ENCODE assay signal across 17 cellular contexts in the genomic region with DNA sequence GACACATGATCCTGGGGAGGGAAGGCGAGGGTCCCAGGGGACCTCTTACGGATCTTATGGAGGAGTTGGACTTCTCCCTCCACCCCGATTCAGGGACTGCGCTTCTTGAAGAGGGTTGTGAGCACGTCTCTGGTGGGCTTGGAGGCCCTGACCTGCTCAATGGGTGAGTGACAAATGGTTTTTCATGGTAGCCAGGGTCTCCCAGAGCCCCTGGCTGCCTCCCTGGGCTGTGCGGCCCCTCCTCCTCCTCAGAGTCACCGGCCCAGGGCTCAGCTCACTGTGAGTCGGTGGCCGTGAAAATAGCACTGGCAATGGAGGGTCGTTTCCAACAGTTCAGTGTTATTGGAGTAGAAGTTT. TPM values are rescaled to one million over a fixed set of nuclear protein-coding genes. Genes with fewer than 3 reads are reported as not detected.
A peak's percentile ranks its signal among the peaks of the same experiment; 100 is the strongest.
DNase-seq lines count a peak whose midpoint lies in the region; ATAC-seq, FAIRE-seq and TF ChIP-seq lines count a peak whose summit lies in the region.
"Had no signal": no experiment of that assay in that cellular context is flagged by ENCODE, and none has a peak within 500 bp of the region (broad histone marks: within the 10 kb centered on the region; RNA-seq: fewer than 3 reads in every experiment).

No MANE protein-coding gene starts in this region.

- SMC1A ChIA-PET in GM12878 (lab: Charles Lee; ENCODE audit: uncharacterized antibody, unreplicated experiment), result interaction anchor here (1.0 to 1.1 kb wide), 2 partner anchors 8 to 11 kb away, joined by 5 to 6 read pairs; no protein-coding TSS in a partner anchor

- in situ Hi-C loops in GM12878 (cut with MboI), result no loop called here

- no peak overlapping the region for H3K23ac ChIP-seq in trophoblast cell (ENCODE audit: low read length)

- RAD21 ChIA-PET in GM12878 (lab: Charles Lee; ENCODE audit: unreplicated experiment), result interaction anchor here (1.0 to 2.1 kb wide), 4 partner anchors 8 to 29 kb away, joined by 3 to 9 read pairs (median 5); no protein-coding TSS in a partner anchor

- CTCF ChIA-PET in GM12878 (lab: Yijun Ruan, JAX), result interaction anchor here (1.7 to 2.6 kb wide), 2 partner anchors 11 to 23 kb away, joined by 4 to 8 read pairs; no protein-coding TSS in a partner anchor

- BruUV-seq in GM12878 (replicated peaks; lab: Mats Ljungman, UMichigan), result no TSS peak

- WGBS in GM12878 (ENCODE audit: insufficient coverage, insufficient replicate concordance, low lambda C conversion rate, missing lambda C conversion rate), result 52% methylated on average over 10 of the region's 10 CpGs
- whole genome bisulfite sequencing in trophoblast cell (ENCODE audit: extremely low coverage, insufficient coverage, insufficient read length), result no CpG with 5 or more reads among the region's 10 CpGs
- WGBS in aorta, 2 donors, result 50 to 51% methylated on average over 10 of the region's 10 CpGs

- H3K79me2 ChIP-seq in GM12878 (ENCODE audit: control insufficient read depth, insufficient read depth, low read length), result no peaks in the 10 kb centered on the region; the same call in 1 of the 2 replicates
- H3K79me2 ChIP-seq in trophoblast cell (ENCODE audit: control insufficient read depth, insufficient read depth, low read length, poor library complexity), result peaks cover 2% of the 10 kb centered on the region

- no peak overlapping the region for H4K8ac ChIP-seq in trophoblast cell (ENCODE audit: low read depth, low read length)

- DNase-seq in GM12878 (ENCODE audit: low read depth, low spot score) (no peak), trophoblast cell (no peak), aorta (no peak), NCI-H128 (lab: John Stamatoyannopoulos, UW; ENCODE audit: unreplicated experiment) (no peak), NCI-H748 treated with DMSO at 0.1 percent for 48 hours (lab: John Stamatoyannopoulos, UW) (no peak)
- DNase-seq: Caco-2; KBM-7; NCI-H1048; NCI-H1694 treated with DMSO at 0.1 percent for 48 hours; NK-92 treated with Interleukin-12 subunit alpha and Interleukin-12 subunit beta, amount 100 ng/mL, for 24 hours; SHP77 treated with DMSO at 0.1 percent for 48 hours had no signal

- no peak overlapping the region for H2AFZ ChIP-seq in GM12878 (ENCODE audit: control insufficient read depth, low read depth, low read length)
- H2AFZ ChIP-seq in trophoblast cell (ENCODE audit: insufficient read depth, low read length, poor library complexity), result no peak overlapping the region

- H3K9me3 ChIP-seq in BLaER1, result no peaks in the 10 kb centered on the region
- no peaks in the 10 kb centered on the region; the same call in 2 of the 3 replicates for H3K9me3 ChIP-seq in GM12878 (replicated peaks; ENCODE audit: control insufficient read depth, insufficient read depth, low read length)
- H3K9me3 ChIP-seq in trophoblast cell (ENCODE audit: insufficient read depth, low read depth, low read length), result peaks cover 6% of the 10 kb centered on the region
- H3K9me3 ChIP-seq in aorta (ENCODE audit: control insufficient read depth, low read length), result no peaks in the 10 kb centered on the region
- H3K9me3 ChIP-seq: A549, Caco-2, HAP-1 had no signal

- H3K14ac ChIP-seq in trophoblast cell (ENCODE audit: low read length), result no peak overlapping the region

- H4K12ac ChIP-seq in trophoblast cell (ENCODE audit: low read depth, low read length), result no peak overlapping the region

- H3K4me2 ChIP-seq in BLaER1, result peak overlapping the region; percentile 97
- H3K4me2 ChIP-seq in GM12878 (ENCODE audit: control insufficient read depth, insufficient read depth), result peak overlapping the region; percentile 71
- no peak overlapping the region for H3K4me2 ChIP-seq in trophoblast cell (ENCODE audit: low read length)
- H3K4me2 ChIP-seq: A549 had no signal

- intact Hi-C loops in GM12878 (cut with micrococcal nuclease; ENCODE audit: unreplicated experiment), result loop anchor here (1.0 to 2.0 kb wide), 2 partner anchors 8 to 27 kb away; a partner anchor contains a TSS
- intact Hi-C loops in aorta (cut with DNase I), result no loop called here

- H4K91ac ChIP-seq in trophoblast cell (ENCODE audit: low read depth, low read length), result no peak overlapping the region

- H3K36me3 ChIP-seq in BLaER1 (no peaks in the 10 kb centered on the region), GM12878 (ENCODE audit: control insufficient read depth in 2 of 2, insufficient read depth in 2 of 2, low read length in 1 of 2) (no peaks in the 10 kb centered on the region; a peak in 1 of 4 replicates), trophoblast cell (ENCODE audit: control insufficient read depth in 1 of 2, insufficient read depth in 2 of 2, low read length in 2 of 2) (no peaks in the 10 kb centered on the region), aorta (ENCODE audit: control insufficient read depth in 1 of 2, insufficient read depth in 2 of 2, low read length in 1 of 2) (no peaks in the 10 kb centered on the region)
- H3K36me3 ChIP-seq: HAP-1 had no signal

- H3K27me3 ChIP-seq in BLaER1, result 0 out of 2 replicates have a peak, but pooled peaks cover 4% of the 10 kb centered on the region
- no peaks in the 10 kb centered on the region for H3K27me3 ChIP-seq in GM12878 (replicated peaks in 1 of 2; ENCODE audit: control insufficient read depth in 2 of 2, insufficient read depth in 2 of 2, low read length in 1 of 2)
- H3K27me3 ChIP-seq in trophoblast cell (ENCODE audit: insufficient read depth, low read length), result no peaks in the 10 kb centered on the region
- H3K27me3 ChIP-seq in aorta (ENCODE audit: control insufficient read depth in 1 of 2, insufficient read depth in 2 of 2, low read length in 1 of 2), result no peaks in the 10 kb centered on the region

- no peak overlapping the region for H2BK12ac ChIP-seq in trophoblast cell (ENCODE audit: low read length)

- no peak for TF ChIP-seq POLR2A in GM12878 (IDR thresholded peaks at IDR 0.05; ENCODE audit: low read depth, low read length)

- POLR2A ChIA-PET in GM12878 (lab: Charles Lee), result interaction anchor here (0.8 to 1.9 kb wide), 2 partner anchors 23 kb away, joined by 4 to 5 read pairs; no protein-coding TSS in a partner anchor

- H3K79me1 ChIP-seq in trophoblast cell (ENCODE audit: low read length), result no peaks in the 10 kb centered on the region

- H4K20me1 ChIP-seq in BLaER1 (peaks cover 99% of the 10 kb centered on the region), GM12878 (ENCODE audit: control insufficient read depth, insufficient read depth) (peaks cover 3% of the 10 kb centered on the region; the same call in 1 of the 2 replicates)

- TF ChIP-seq RAD21 in GM12878 (IDR thresholded peaks at IDR 0.05; ENCODE audit: insufficient read depth, low read depth, low read length), result no peak

- H2BK120ac ChIP-seq in trophoblast cell (ENCODE audit: insufficient read depth, low read length, poor library complexity), result no peak overlapping the region

- no peak for FAIRE-seq in GM12878 (lab: Jason Lieb, UNC)
- FAIRE-seq: A549 had no signal

- no peak for TF ChIP-seq CTCF in GM12878 (IDR thresholded peaks at IDR 0.05 in 2 of 3, conservative IDR thresholded peaks at IDR 0.05 in 1 of 3; ENCODE audit: control insufficient read depth in 2 of 3, extremely low read depth in 1 of 3, insufficient read depth in 1 of 3, low read depth in 3 of 3, low read length in 3 of 3)

- peak overlapping the region; percentile 48; the same call in 1 of the 2 replicates for H3K4me3 ChIP-seq in BLaER1
- no peak overlapping the region for H3K4me3 ChIP-seq in GM12878
- H3K4me3 ChIP-seq in trophoblast cell (ENCODE audit: low read depth, low read length), result no peak overlapping the region
- H3K4me3 ChIP-seq in aorta (ENCODE audit: low read length in 2 of 2), result no peak overlapping the region
- H3K4me3 ChIP-seq: A549, HAP-1 had no signal

- ATAC-seq in HG03025 (IDR thresholded peaks at IDR 0.05; ENCODE audit: low FRiP score, unreplicated experiment) (peak; percentile 6), GM12878 (peak; percentile 23; the same call in 2 of the 3 replicates), GM18502 (IDR thresholded peaks at IDR 0.05; ENCODE audit: poor library complexity, unreplicated experiment) (no peak), aorta (ENCODE audit: low FRiP score) (no peak)
- ATAC-seq: A549, SK-N-SH treated with all-trans-retinoic acid at 6 μM for 48 hours had no signal

- H3K4me1 ChIP-seq in BLaER1 (peaks cover 77% of the 10 kb centered on the region), GM12878 (ENCODE audit: control insufficient read depth, insufficient read depth, low read length) (peaks cover 40% of the 10 kb centered on the region), trophoblast cell (ENCODE audit: control insufficient read depth in 1 of 2, insufficient read depth in 2 of 2, low read length in 2 of 2) (peaks cover 17 to 19% of the 10 kb centered on the region in 2 experiments), aorta (ENCODE audit: control insufficient read depth in 1 of 2, insufficient read depth in 2 of 2, low read length in 2 of 2) (no peaks in the 10 kb centered on the region)
- H3K4me1 ChIP-seq: A549, Caco-2, HAP-1 had no signal

- H3K27ac ChIP-seq in BLaER1 (peak overlapping the region; percentile 22; the same call in 1 of the 2 replicates), GM12878 (ENCODE audit: control insufficient read depth, insufficient read depth) (no peak overlapping the region), trophoblast cell (ENCODE audit: low read depth, low read length) (no peak overlapping the region), aorta (ENCODE audit: low read depth in 1 of 2, low read length in 2 of 2) (no peak overlapping the region)
- H3K27ac ChIP-seq: A549 had no signal

- peak overlapping the region; percentile 29 for H3K18ac ChIP-seq in trophoblast cell (ENCODE audit: low read length)

- peak overlapping the region; percentile 15 for H2AK5ac ChIP-seq in trophoblast cell (ENCODE audit: low read length)

- no peak for TF ChIP-seq EP300 in GM12878 (IDR thresholded peaks at IDR 0.05; ENCODE audit: borderline replicate concordance in 1 of 2, control insufficient read depth in 1 of 2, low read depth in 2 of 2, low read length in 2 of 2)

- H2BK5ac ChIP-seq in trophoblast cell (ENCODE audit: low read depth, low read length, poor library complexity), result no peak overlapping the region

- no peak overlapping the region for H3K4ac ChIP-seq in trophoblast cell (ENCODE audit: low read depth, low read length)

- H3K9ac ChIP-seq in BLaER1, result no peak overlapping the region
- H3K9ac ChIP-seq in GM12878 (ENCODE audit: control insufficient read depth, insufficient read depth, low read length), result no peak overlapping the region
- no peak overlapping the region for H3K9ac ChIP-seq in trophoblast cell (ENCODE audit: low read length)

RNA-seq across cellular contexts. Expression of a gene that starts 26.6 kb away (rescaled TPM):
- 48.1 and 49.5 TPM in 2 replicates for total RNA-seq in GM12878 (2013; cell fraction: nucleolus; rRNA removed)
- 9.3 and 12.8 TPM in 2 replicates for total RNA-seq in GM12878 (2014; rRNA removed)
- total RNA-seq in GM12878 (2014; rRNA removed; fragmentation: Illumina TruSeq; extraction: Trizol), result 7.8 and 8.8 TPM in 2 replicates
- 13.3 and 15.0 TPM in 2 replicates for total RNA-seq in GM12878 (2021)
- 2.9 TPM for polyA plus RNA-seq in GM12878 (2011; ENCODE audit: low read depth)
- polyA plus RNA-seq in GM12878 (2011; rRNA removed), result 12.3 and 14.7 TPM in 2 replicates
- 11.5 and 13.5 TPM in 2 replicates for polyA plus RNA-seq in GM12878 (2011; cell fraction: cytosol; rRNA removed)
- polyA plus RNA-seq in GM12878 (2011; cell fraction: nucleus; rRNA removed), result 22.4 and 29.0 TPM in 2 replicates
- 3.6 and 5.4 TPM in 2 replicates for polyA plus RNA-seq in GM12878 (2012)
- polyA plus RNA-seq in GM12878 (2014; fragmentation: Illumina TruSeq; extraction: Trizol), result 4.8 and 4.9 TPM in 2 replicates
- polyA plus RNA-seq in GM12878 (2014; fragmentation: Nextera tagmentation; extraction: Ambion mirVana), result 1 to 10 TPM in 1 of 2 experiments, under 1 TPM in 1; 0.52 to 1.7 TPM
- 8.0 and 9.0 TPM in 2 replicates for polyA plus RNA-seq in GM12878 (2014; rRNA removed)
- polyA plus RNA-seq in GM12878 (2016; fragmentation: Nextera tagmentation; extraction: Ambion mirVana), result under 1 TPM; 0.69 to 0.74 TPM
- polyA minus RNA-seq in GM12878 (2011; rRNA and poly(A)+ RNA removed), result 18.4 and 20.3 TPM in 2 replicates
- 8.1 and 10.2 TPM in 2 replicates for polyA minus RNA-seq in GM12878 (2011; cell fraction: cytosol; rRNA and poly(A)+ RNA removed)
- 27.4 and 28.0 TPM in 2 replicates for polyA minus RNA-seq in GM12878 (2011; cell fraction: nucleus; rRNA and poly(A)+ RNA removed)
- polyA plus RNA-seq in trophoblast cell (2013), result 25.7 and 25.9 TPM in 2 replicates
- 100 to 1,000 TPM in 1 of 2 donors, 10 to 100 TPM in 1; 66.4 to 112 TPM for total RNA-seq in aorta
- polyA plus RNA-seq in aorta, result 10 to 100 TPM; 37.7 to 43.4 TPM

Comparison
In these comparisons a context has a peak if more than half of its experiments do, and no peak if none do; other contexts are left out.
1. ATAC-seq: peak in HG03025 (single experiment) and GM12878 (single experiment); none in GM18502 (single experiment) and aorta (single experiment).